9 cellular contexts compared by ENCODE assay signal in the genomic region with DNA sequence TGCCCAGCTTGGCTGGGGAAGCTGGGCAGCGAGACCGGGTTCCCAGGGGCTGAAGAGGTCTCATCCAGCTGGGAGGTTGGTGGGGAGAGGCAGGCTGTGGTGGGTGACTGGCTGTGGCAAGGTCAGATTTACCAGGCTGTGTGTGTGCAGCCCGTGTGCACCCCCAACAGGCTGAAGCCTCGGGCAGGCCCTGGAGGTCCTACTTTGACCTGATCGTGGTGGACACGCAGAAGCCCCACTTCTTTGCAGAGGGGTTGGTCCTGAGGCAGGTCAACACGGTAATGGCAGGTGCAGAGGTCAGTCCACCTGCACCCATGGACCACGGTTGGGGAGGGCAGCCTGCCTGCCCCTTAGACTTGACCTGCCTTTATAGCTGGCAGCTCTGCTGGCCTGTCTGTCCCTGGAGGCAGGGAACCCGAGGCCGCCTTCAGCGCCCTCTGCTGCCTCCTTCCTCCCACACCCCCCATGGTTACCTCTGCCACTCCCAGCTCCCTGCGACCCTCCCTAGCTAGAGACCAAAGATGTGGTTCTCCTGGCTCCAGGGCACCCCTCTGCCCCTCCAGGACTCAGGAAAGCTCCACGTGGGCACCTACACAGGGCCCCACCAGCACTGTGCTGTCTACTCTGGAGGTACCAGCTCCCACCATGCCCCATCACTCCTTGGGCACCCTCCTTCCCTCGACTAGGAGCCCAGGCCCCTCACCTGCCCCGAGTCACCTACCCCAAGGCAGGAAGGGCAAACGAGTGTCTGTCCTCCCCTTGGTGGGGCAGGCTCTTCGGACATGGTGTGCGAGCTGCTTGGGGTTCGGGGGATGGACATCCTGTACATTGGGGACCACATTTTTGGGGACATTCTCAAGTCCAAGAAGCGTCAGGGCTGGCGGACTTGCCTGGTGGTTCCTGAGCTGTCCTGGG.
DNase-seq lines count a peak whose midpoint lies in the region; ATAC-seq and TF ChIP-seq lines count a peak whose summit lies in the region.
"Had no signal": no experiment of that assay in that cellular context is flagged by ENCODE, and none has a peak within 500 bp of the region (broad histone marks: within the 10 kb centered on the region; RNA-seq: fewer than 3 reads in every experiment).

No MANE protein-coding gene starts in this region.

- peak; percentile 43 for TF ChIP-seq CTCF in DND-41 (IDR thresholded peaks at IDR 0.05; ENCODE audit: borderline replicate concordance, extremely low read depth, low read length, poor library complexity, severe bottlenecking)

- H3K9ac ChIP-seq in DND-41 (ENCODE audit: low read depth, low read length) = no peak overlapping the region

- peak; percentile 27 for DNase-seq in DND-41
- peak; percentile 31 for DNase-seq in HK-2 (ENCODE audit: unreplicated experiment)
- DNase-seq in SKM-1 treated with dmso at 0.1 percent for 144 hours (lab: John Stamatoyannopoulos, UW; ENCODE audit: unreplicated experiment) = peak; percentile 34
- peak; percentile 32 for DNase-seq in kidney tubule cell (ENCODE audit: low spot score)
- no peak for DNase-seq in T-helper 9 cell
- no peak for DNase-seq in DMS79 treated with DMSO at 0.1 percent for 48 hours (lab: John Stamatoyannopoulos, UW)
- DNase-seq: NCI-H1694 treated with DMSO at 0.1 percent for 48 hours had no signal

- no peak overlapping the region for H3K27ac ChIP-seq in DND-41 (ENCODE audit: low read length)

- no peaks in the 10 kb centered on the region for H3K9me3 ChIP-seq in DND-41 (ENCODE audit: insufficient read depth, low read length, severe bottlenecking)

- no peak overlapping the region for H3K4me3 ChIP-seq in DND-41 (ENCODE audit: low read depth in 1 of 2, low read length in 2 of 2)

- no peak overlapping the region for H3K4me2 ChIP-seq in DND-41 (ENCODE audit: insufficient read depth, low read length)

- H3K27me3 ChIP-seq in DND-41 (ENCODE audit: insufficient read depth, low read length, poor library complexity) = no peaks in the 10 kb centered on the region

- no peak overlapping the region for H2AFZ ChIP-seq in DND-41 (ENCODE audit: low read depth, low read length)

- H3K79me2 ChIP-seq in DND-41 (ENCODE audit: insufficient read depth, low read length) = no peaks in the 10 kb centered on the region

- no peaks in the 10 kb centered on the region for H4K20me1 ChIP-seq in DND-41 (ENCODE audit: insufficient read depth, low read length)

- no peaks in the 10 kb centered on the region for H3K36me3 ChIP-seq in DND-41 (ENCODE audit: insufficient read depth, low read length)

- H3K4me1 ChIP-seq in DND-41 (ENCODE audit: insufficient read depth, low read length) = peaks cover 8% of the 10 kb centered on the region

- ATAC-seq in DND-41 (ENCODE audit: insufficient read depth, low read depth) = no peak
- ATAC-seq in GM18858 (IDR thresholded peaks at IDR 0.05; ENCODE audit: unreplicated experiment) = no peak
- no peak for ATAC-seq in GM21381 (IDR thresholded peaks at IDR 0.05; ENCODE audit: unreplicated experiment)

Comparison
In these comparisons a context has a peak if more than half of its experiments do, and no peak if none do; other contexts are left out.
1. DNase-seq: peak in DND-41 (single experiment), HK-2 (single experiment), SKM-1 treated with dmso at 0.1 percent for 144 hours (single experiment) and kidney tubule cell (single experiment); none in T-helper 9 cell (single experiment) and DMS79 treated with DMSO at 0.1 percent for 48 hours (single experiment).